ENCODE assay signal across 8 cellular contexts in genomic region chr17:56779898-56780777, GRCh38. TPM values are rescaled to one million over a fixed set of nuclear protein-coding genes. Genes with fewer than 3 reads are reported as not detected.
DNase-seq lines count a peak whose midpoint lies in the region; ATAC-seq, FAIRE-seq and TF ChIP-seq lines count a peak whose summit lies in the region.

No MANE protein-coding gene starts in this region.

- H3K4me1 Mint-ChIP-seq in activated naive CD8-positive, alpha-beta T cell treated with anti-CD3 and anti-CD28 coated beads, Interleukin-2, amount 50 U/mL, for 24 hours: peaks cover 35% of the 10 kb centered on the region

- TF ChIP-seq CTCF in vagina (IDR thresholded peaks at IDR 0.05): peak; percentile 68 to 97 (median 89)

- DNase-seq in GM12891 (ENCODE audit: insufficient read length, low spot score) (peak; percentile 74), NCI-H1048 (lab: John Stamatoyannopoulos, UW) (peak; percentile 25), SW480 (ENCODE audit: low spot score) (peak; percentile 72), left cardiac atrium (peak; percentile 80), putamen (ENCODE audit: low spot score) (peak; percentile 16), vagina (ENCODE audit: extremely low spot score in 2 of 2) (no peak)
- DNase-seq in activated naive CD8-positive, alpha-beta T cell treated with anti-CD3 and anti-CD28 coated beads, Interleukin-2, amount 50 U/mL, for 24 hours: peak; percentile 90

- peak; percentile 93 for FAIRE-seq in GM12891 (lab: Jason Lieb, UNC)

- intact Hi-C loops in left cardiac atrium (cut with DNase I): loop anchor here in 1 of 2 donors (2.0 kb wide), 1 partner anchor 187 kb away; the partner anchor contains the start of gene NOG
- intact Hi-C loops in vagina (cut with DNase I): loop anchor here (10.0 kb wide), 1 partner anchor 185 kb away; the partner anchor contains the start of gene NOG

- H3K27me3 ChIP-seq in vagina: no peaks in the 10 kb centered on the region

- H3K36me3 ChIP-seq in vagina: no peaks in the 10 kb centered on the region

- H3K9me3 ChIP-seq in vagina: no peaks in the 10 kb centered on the region

- TF ChIP-seq POLR2A in GM12891 (IDR thresholded peaks at IDR 0.05; ENCODE audit: low read depth, low read length) (no peak), vagina (IDR thresholded peaks at IDR 0.05) (no peak)

- peak overlapping the region; percentile 80 for H3K27ac Mint-ChIP-seq in activated naive CD8-positive, alpha-beta T cell treated with anti-CD3 and anti-CD28 coated beads, Interleukin-2, amount 50 U/mL, for 24 hours

- H3K4me3 ChIP-seq in vagina: peak overlapping the region; percentile 11 to 28

- H3K4me3 Mint-ChIP-seq in activated naive CD8-positive, alpha-beta T cell treated with anti-CD3 and anti-CD28 coated beads, Interleukin-2, amount 50 U/mL, for 24 hours: peak overlapping the region; percentile 76

- H3K9me3 Mint-ChIP-seq in activated naive CD8-positive, alpha-beta T cell treated with anti-CD3 and anti-CD28 coated beads, Interleukin-2, amount 50 U/mL, for 24 hours: no peaks in the 10 kb centered on the region

- H3K27me3 Mint-ChIP-seq in activated naive CD8-positive, alpha-beta T cell treated with anti-CD3 and anti-CD28 coated beads, Interleukin-2, amount 50 U/mL, for 24 hours: peaks cover 3% of the 10 kb centered on the region

- H3K27ac ChIP-seq in vagina: no peak overlapping the region

- peak; percentile 95 for ATAC-seq in HG02642 (IDR thresholded peaks at IDR 0.05; ENCODE audit: poor library complexity, unreplicated experiment)
- ATAC-seq in activated naive CD8-positive, alpha-beta T cell treated with anti-CD3 and anti-CD28 coated beads, Interleukin-2, amount 50 U/mL, for 24 hours: peak; percentile 93
- peak; percentile 93 to 97 for ATAC-seq in left cardiac atrium

- no peaks in the 10 kb centered on the region for H3K36me3 Mint-ChIP-seq in activated naive CD8-positive, alpha-beta T cell treated with anti-CD3 and anti-CD28 coated beads, Interleukin-2, amount 50 U/mL, for 24 hours (ENCODE audit: low read depth)

- H3K4me1 ChIP-seq in vagina: peaks cover 15% of the 10 kb centered on the region

TF ChIP-seq in GM12891, 5 proteins besides CTCF, POLR2A, EP300 and RAD21:
- TF ChIP-seq TAF1 (IDR thresholded peaks at IDR 0.05; ENCODE audit: low read depth, low read length): no peak
- no peak for TF ChIP-seq SPI1 (IDR thresholded peaks at IDR 0.05; ENCODE audit: low read depth, low read length)
- TF ChIP-seq POU2F2 (IDR thresholded peaks at IDR 0.05; ENCODE audit: low read depth, low read length): no peak
- no peak for TF ChIP-seq PAX5 (IDR thresholded peaks at IDR 0.05; ENCODE audit: insufficient read depth, low read length, severe bottlenecking)
- TF ChIP-seq POLR2AphosphoS5 (IDR thresholded peaks at IDR 0.05; ENCODE audit: low read depth, low read length): no peak

RNA-seq across cellular contexts. Expression of gene C17orf67, which starts 53.6 kb away (rescaled TPM):
- polyA plus RNA-seq in GM12891 (2012; ENCODE audit: low read depth, missing spikeins): 0.54 TPM
- total RNA-seq in left cardiac atrium (1 to 10 TPM in 1 of 2 donors, under 1 TPM in 1; 0.92 to 1.4 TPM), vagina (2.7 TPM)

RNA-seq across cellular contexts. Expression of gene DGKE, which starts 53.8 kb away (rescaled TPM):
- 4.0 TPM for polyA plus RNA-seq in GM12891 (2012; ENCODE audit: low read depth, missing spikeins)
- total RNA-seq in left cardiac atrium (1 to 10 TPM; 4.7 to 7.0 TPM), vagina (13.0 TPM)

Comparison
In these comparisons a context has a peak if more than half of its experiments do, and no peak if none do; other contexts are left out.
1. DNase-seq: peak in GM12891 (single experiment), NCI-H1048 (single experiment), SW480 (single experiment), activated naive CD8-positive, alpha-beta T cell treated with anti-CD3 and anti-CD28 coated beads, Interleukin-2, amount 50 U/mL, for 24 hours (single experiment), left cardiac atrium (single experiment) and putamen (single experiment); none in vagina (0 of 2).
2. Peak in every context shown above with its lines, with median percentiles within 50 percentile points of each other: ATAC-seq.